In the genomic region with DNA sequence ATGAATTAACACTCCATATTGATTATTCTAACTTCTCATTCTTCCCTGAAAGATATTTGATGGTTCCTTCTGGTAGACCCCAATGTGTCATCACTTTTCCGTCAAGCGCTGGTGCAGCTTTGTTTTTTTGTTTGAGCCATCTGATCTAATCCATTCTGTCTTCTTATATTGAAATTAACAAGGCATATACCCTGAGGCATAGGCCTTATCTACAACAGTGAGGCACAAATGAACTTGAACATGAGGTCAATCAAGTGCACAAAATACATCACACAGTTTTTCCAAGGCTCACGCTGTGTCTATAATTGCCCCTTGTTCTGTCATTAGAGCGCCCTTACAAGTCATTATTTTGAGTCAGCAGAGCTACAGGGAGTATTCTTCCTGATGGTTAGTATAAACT, we compare ENCODE assay signal across 25 cellular contexts.
"Had no signal": no experiment of that assay in that cellular context is flagged by ENCODE, and none has a peak within 500 bp of the region (broad histone marks: within the 10 kb centered on the region; RNA-seq: fewer than 3 reads in every experiment).

No MANE protein-coding gene starts in this region.

- H3K4me1 Mint-ChIP-seq: activated T-helper 17 cell treated with anti-CD3 and anti-CD28 coated beads, Interleukin-2, amount 50 U/mL, for 72 hours had no signal

- ATAC-seq: activated CD8-positive, alpha-beta T cell treated with anti-CD3 and anti-CD28 coated beads for 36 hours; activated T-cell treated with anti-CD3 and anti-CD28 coated beads, Interleukin-2, amount 50 U/mL, for 4 hours; activated T-helper 17 cell treated with anti-CD3 and anti-CD28 coated beads, Interleukin-2, amount 50 U/mL, for 72 hours; heart left ventricle; left colon; natural killer cell; psoas muscle had no signal

- H3K36me3 ChIP-seq: brain microvascular endothelial cell, heart left ventricle, neural progenitor cell, right atrium auricular region, spleen, transverse colon had no signal

- H3K27ac Mint-ChIP-seq: activated CD8-positive, alpha-beta T cell treated with anti-CD3 and anti-CD28 coated beads for 36 hours; activated T-helper 17 cell treated with anti-CD3 and anti-CD28 coated beads, Interleukin-2, amount 50 U/mL, for 72 hours; neural progenitor cell had no signal

- H2AFZ ChIP-seq: neural progenitor cell, parathyroid adenoma had no signal

- H3K4me3 ChIP-seq: coronary artery, heart left ventricle, neural progenitor cell, psoas muscle, right atrium auricular region, spleen, transverse colon had no signal

- H3K4me3 Mint-ChIP-seq: activated B cell treated with CpG ODN at 0.5 μM for 24 hours; activated CD8-positive, alpha-beta T cell treated with anti-CD3 and anti-CD28 coated beads for 36 hours; activated T-cell treated with anti-CD3 and anti-CD28 coated beads, Interleukin-2, amount 50 U/mL, for 4 hours; activated T-helper 17 cell treated with anti-CD3 and anti-CD28 coated beads, Interleukin-2, amount 50 U/mL, for 72 hours; immature natural killer cell; natural killer cell; neural progenitor cell had no signal

- H3K79me2 ChIP-seq: parathyroid adenoma had no signal

- H3K27ac ChIP-seq: brain microvascular endothelial cell, coronary artery, heart left ventricle, neural progenitor cell, parathyroid adenoma, psoas muscle, right atrium auricular region, transverse colon had no signal

- H3K9me3 ChIP-seq: heart left ventricle, psoas muscle, right atrium auricular region, spleen, transverse colon had no signal

- H3K9ac ChIP-seq: neural progenitor cell, parathyroid adenoma had no signal

- H3K4me2 ChIP-seq: neural progenitor cell had no signal

- H3K4me1 ChIP-seq: neural progenitor cell, parathyroid adenoma, psoas muscle, right atrium auricular region had no signal

- H3K27me3 Mint-ChIP-seq: activated B cell treated with CpG ODN at 0.5 μM for 24 hours; activated CD8-positive, alpha-beta T cell treated with anti-CD3 and anti-CD28 coated beads for 36 hours; activated T-helper 17 cell treated with anti-CD3 and anti-CD28 coated beads, Interleukin-2, amount 50 U/mL, for 72 hours had no signal

- DNase-seq: activated B cell treated with CpG ODN at 0.5 μM for 24 hours; activated CD4-positive, alpha-beta T cell treated with anti-CD3 and anti-CD28 coated beads, Interleukin-2, amount 50 U/mL, for 1 hour; activated CD8-positive, alpha-beta T cell treated with anti-CD3 and anti-CD28 coated beads for 36 hours; activated gamma-delta T cell treated with Interleukin-2 at 50 U/mL for 16 hours; activated naive CD4-positive, alpha-beta T cell treated with anti-CD3 and anti-CD28 coated beads, Interleukin-2, amount 50 U/mL, for 16 hours; activated T-cell treated with anti-CD3 and anti-CD28 coated beads, Interleukin-2, amount 50 U/mL, for 4 hours; amniotic stem cell; brain microvascular endothelial cell; heart left ventricle; hypothalamus; immature natural killer cell; kidney; left colon; midbrain; natural killer cell; occipital lobe; psoas muscle; spleen; stimulated activated naive CD4-positive, alpha-beta T cell treated with Interleukin-2 at 50 U/mL for 16 hours; transverse colon had no signal

- H3K9me3 Mint-ChIP-seq: activated B cell treated with CpG ODN at 0.5 μM for 24 hours; activated CD8-positive, alpha-beta T cell treated with anti-CD3 and anti-CD28 coated beads for 36 hours; activated T-helper 17 cell treated with anti-CD3 and anti-CD28 coated beads, Interleukin-2, amount 50 U/mL, for 72 hours; immature natural killer cell; natural killer cell; neural progenitor cell had no signal

- H3K27me3 ChIP-seq: brain microvascular endothelial cell, heart left ventricle, neural progenitor cell, right atrium auricular region, spleen, transverse colon had no signal
